11 cellular contexts compared by ENCODE assay signal in the genomic region with DNA sequence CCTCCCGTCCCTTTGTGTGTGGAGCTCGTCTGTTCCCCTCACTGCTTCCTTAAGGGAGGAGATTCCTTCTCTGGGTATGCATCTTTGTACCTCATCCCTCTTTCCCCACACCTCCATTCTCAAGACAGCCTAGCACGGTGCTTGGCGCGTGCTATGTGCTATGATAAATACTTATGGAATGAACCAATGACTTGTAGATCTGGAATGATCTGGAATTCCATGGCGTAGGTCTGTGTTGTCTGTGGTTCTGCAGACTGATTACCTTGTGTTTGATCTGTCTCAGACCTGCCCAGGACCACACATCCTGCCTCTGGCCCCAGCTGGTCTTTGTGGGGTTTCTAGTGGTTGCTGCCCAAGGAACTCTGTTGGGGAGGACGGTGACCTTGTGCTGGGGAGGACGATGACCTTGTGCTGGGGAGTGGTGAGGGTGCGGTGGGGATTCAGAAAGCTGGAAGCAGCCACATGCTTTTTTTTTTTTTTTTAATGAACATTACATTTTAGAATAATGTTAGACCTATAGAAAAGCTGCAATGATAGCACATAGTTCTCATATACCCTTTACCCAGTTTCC. TPM values are rescaled to one million over a fixed set of nuclear protein-coding genes. Genes with fewer than 3 reads are reported as not detected.
DNase-seq lines count a peak whose midpoint lies in the region; ATAC-seq and TF ChIP-seq lines count a peak whose summit lies in the region.
"Had no signal": no experiment of that assay in that cellular context is flagged by ENCODE, and none has a peak within 500 bp of the region (broad histone marks: within the 10 kb centered on the region; RNA-seq: fewer than 3 reads in every experiment).

No MANE protein-coding gene starts in this region.

- no peaks in the 10 kb centered on the region for H3K27me3 ChIP-seq in RWPE2 (ENCODE audit: insufficient read depth, poor library complexity, severe bottlenecking)
- no peaks in the 10 kb centered on the region for H3K27me3 ChIP-seq in fibroblast of lung (ENCODE audit: control insufficient read depth, insufficient read depth, low read length)
- H3K27me3 ChIP-seq in spleen (replicated peaks in 1 of 7): peaks cover 0 to 5% (median 0%) of the 10 kb centered on the region in 7 donors
- no peaks in the 10 kb centered on the region for H3K27me3 ChIP-seq in prostate gland (replicated peaks; ENCODE audit: insufficient read depth)
- H3K27me3 ChIP-seq: tibial artery had no signal

- CTCF ChIA-PET in activated naive CD4-positive, alpha-beta T cell treated with anti-CD3 and anti-CD28 coated beads for 36 hours (lab: Charles Lee): interaction anchor here (0.6 to 1.4 kb wide), 3 partner anchors 68 to 186 kb away, joined by 3 to 6 read pairs (median 4); no protein-coding TSS in a partner anchor
- CTCF ChIA-PET in activated naive CD4-positive, alpha-beta T cell treated with anti-CD3 and anti-CD28 coated beads, Interleukin-2, amount 10 ng/mL, durations not matched to agents 7 days and 5 days (lab: Charles Lee): interaction anchor here (0.8 to 4.9 kb wide), 6 partner anchors 8 to 187 kb away, joined by 3 to 51 read pairs (median 4); a partner anchor contains a TSS

- ATAC-seq in RWPE2 (ENCODE audit: low read depth) (peak; percentile 89), HG03432 (IDR thresholded peaks at IDR 0.05; ENCODE audit: unreplicated experiment) (no peak)

- H3K27me3 Mint-ChIP-seq in activated naive CD4-positive, alpha-beta T cell treated with anti-CD3 and anti-CD28 coated beads for 36 hours (ENCODE audit: low read depth): no peaks in the 10 kb centered on the region
- peaks cover 20% of the 10 kb centered on the region for H3K27me3 Mint-ChIP-seq in activated naive CD4-positive, alpha-beta T cell treated with anti-CD3 and anti-CD28 coated beads, Interleukin-2, amount 10 ng/mL, durations not matched to agents 7 days and 5 days

- H3K4me3 Mint-ChIP-seq in activated naive CD4-positive, alpha-beta T cell treated with anti-CD3 and anti-CD28 coated beads for 36 hours: no peak overlapping the region
- H3K4me3 Mint-ChIP-seq in activated naive CD4-positive, alpha-beta T cell treated with anti-CD3 and anti-CD28 coated beads, Interleukin-2, amount 10 ng/mL, durations not matched to agents 7 days and 5 days: no peak overlapping the region

- no peak for DNase-seq in activated naive CD4-positive, alpha-beta T cell treated with anti-CD3 and anti-CD28 coated beads for 36 hours
- no peak for DNase-seq in activated naive CD4-positive, alpha-beta T cell treated with anti-CD3 and anti-CD28 coated beads, Interleukin-2, amount 10 ng/mL, durations not matched to agents 7 days and 5 days
- DNase-seq in RWPE2 (ENCODE audit: low spot score) (no peak), fibroblast of lung (ENCODE audit: low read depth in 2 of 2) (peak; percentile 48 to 98), spleen (no peak), prostate gland (ENCODE audit: low spot score) (no peak), amygdala (lab: John Stamatoyannopoulos, UW) (no peak)
- DNase-seq: effector memory CD4-positive, alpha-beta T cell; tibial artery had no signal

- peaks cover 15% of the 10 kb centered on the region for H3K4me1 Mint-ChIP-seq in activated naive CD4-positive, alpha-beta T cell treated with anti-CD3 and anti-CD28 coated beads for 36 hours (ENCODE audit: low read depth)
- H3K4me1 Mint-ChIP-seq in activated naive CD4-positive, alpha-beta T cell treated with anti-CD3 and anti-CD28 coated beads, Interleukin-2, amount 10 ng/mL, durations not matched to agents 7 days and 5 days: peaks cover 20% of the 10 kb centered on the region

- H3K9me3 Mint-ChIP-seq in activated naive CD4-positive, alpha-beta T cell treated with anti-CD3 and anti-CD28 coated beads for 36 hours: no peaks in the 10 kb centered on the region
- H3K9me3 Mint-ChIP-seq in activated naive CD4-positive, alpha-beta T cell treated with anti-CD3 and anti-CD28 coated beads, Interleukin-2, amount 10 ng/mL, durations not matched to agents 7 days and 5 days: no peaks in the 10 kb centered on the region

- no peak overlapping the region for H3K9ac ChIP-seq in fibroblast of lung (ENCODE audit: insufficient read depth, low read length)

- H3K4me2 ChIP-seq in fibroblast of lung (ENCODE audit: extremely low read depth, insufficient read depth, low read length): peak overlapping the region; percentile 15

- 74 to 85% (median 84%) methylated on average over 9 of the region's 9 CpGs for WGBS in spleen, 5 donors
- 85% methylated on average over 9 of the region's 9 CpGs for WGBS in prostate gland

- intact Hi-C loops in activated naive CD4-positive, alpha-beta T cell treated with anti-CD3 and anti-CD28 coated beads for 36 hours (cut with micrococcal nuclease): no loop called here
- intact Hi-C loops in spleen (cut with DNase I; ENCODE audit: low total_unique reads) (loop anchor here (10.0 kb wide), 1 partner anchor 185 kb away; no protein-coding TSS in a partner anchor), prostate gland (cut with DNase I) (loop anchor here (10.0 kb wide), 1 partner anchor 175 kb away; a partner anchor contains a TSS)

- H3K9me3 ChIP-seq in RWPE2 (ENCODE audit: severe bottlenecking) (no peaks in the 10 kb centered on the region), fibroblast of lung (ENCODE audit: control insufficient read depth, insufficient read depth, low read depth, low read length) (no peaks in the 10 kb centered on the region), spleen (no peaks in the 10 kb centered on the region), prostate gland (no peaks in the 10 kb centered on the region)
- H3K9me3 ChIP-seq: tibial artery had no signal

- peak overlapping the region; percentile 59 for H3K27ac ChIP-seq in RWPE2 (ENCODE audit: poor library complexity, severe bottlenecking)
- no peak overlapping the region for H3K27ac ChIP-seq in fibroblast of lung (ENCODE audit: insufficient read depth, low read length)
- H3K27ac ChIP-seq in spleen: peak overlapping the region in 6 of 8 donors; percentile 63 to 81 (median 72)
- H3K27ac ChIP-seq in prostate gland: no peak overlapping the region

- no peak overlapping the region for H2AFZ ChIP-seq in fibroblast of lung (ENCODE audit: low read length)

- H3K4me3 ChIP-seq in RWPE2 (ENCODE audit: severe bottlenecking): no peak overlapping the region
- no peak overlapping the region for H3K4me3 ChIP-seq in fibroblast of lung (replicated peaks in 1 of 4; ENCODE audit: control extremely low read depth in 1 of 4, insufficient read depth in 1 of 4, low read depth in 3 of 4, low read length in 4 of 4)
- H3K4me3 ChIP-seq in spleen: no peak overlapping the region
- H3K4me3 ChIP-seq in prostate gland: no peak overlapping the region
- H3K4me3 ChIP-seq: lung, tibial artery had no signal

- H4K20me1 ChIP-seq in fibroblast of lung (ENCODE audit: control insufficient read depth, extremely low read depth, insufficient read depth, low read length): no peaks in the 10 kb centered on the region

- H3K36me3 Mint-ChIP-seq in activated naive CD4-positive, alpha-beta T cell treated with anti-CD3 and anti-CD28 coated beads for 36 hours (ENCODE audit: low read depth): no peaks in the 10 kb centered on the region
- H3K36me3 Mint-ChIP-seq in activated naive CD4-positive, alpha-beta T cell treated with anti-CD3 and anti-CD28 coated beads, Interleukin-2, amount 10 ng/mL, durations not matched to agents 7 days and 5 days: no peaks in the 10 kb centered on the region

- TF ChIP-seq POLR2A in spleen (IDR thresholded peaks at IDR 0.05) (no peak), prostate gland (IDR thresholded peaks at IDR 0.05) (no peak)

- peak overlapping the region; percentile 17 for H3K27ac Mint-ChIP-seq in activated naive CD4-positive, alpha-beta T cell treated with anti-CD3 and anti-CD28 coated beads for 36 hours
- no peak overlapping the region for H3K27ac Mint-ChIP-seq in activated naive CD4-positive, alpha-beta T cell treated with anti-CD3 and anti-CD28 coated beads, Interleukin-2, amount 10 ng/mL, durations not matched to agents 7 days and 5 days

- TF ChIP-seq CTCF in RWPE2 (IDR thresholded peaks at IDR 0.05; ENCODE audit: poor library complexity, severe bottlenecking) (no peak), fibroblast of lung (conservative IDR thresholded peaks at IDR 0.05 in 1 of 2, IDR thresholded peaks at IDR 0.05 in 1 of 2; ENCODE audit: low read depth in 1 of 2, low read length in 2 of 2) (no peak), spleen (IDR thresholded peaks at IDR 0.05 in 8 of 11, conservative IDR thresholded peaks at IDR 0.05 in 3 of 11) (no peak), prostate gland (IDR thresholded peaks at IDR 0.05) (no peak)

- H3K36me3 ChIP-seq in RWPE2 (ENCODE audit: low read depth) (no peaks in the 10 kb centered on the region), fibroblast of lung (ENCODE audit: control insufficient read depth, insufficient read depth, low read length) (no peaks in the 10 kb centered on the region), spleen (no peaks in the 10 kb centered on the region), prostate gland (no peaks in the 10 kb centered on the region)
- H3K36me3 ChIP-seq: tibial artery had no signal

- H3K4me1 ChIP-seq in RWPE2 (ENCODE audit: insufficient read depth, poor library complexity, severe bottlenecking) (peaks cover 17% of the 10 kb centered on the region), fibroblast of lung (ENCODE audit: control insufficient read depth, extremely low read depth, insufficient read depth, low read length) (peaks cover 4% of the 10 kb centered on the region), spleen (peaks cover 19 to 57% (median 46%) of the 10 kb centered on the region in 6 donors), prostate gland (replicated peaks) (no peaks in the 10 kb centered on the region)

- H3K79me2 ChIP-seq in fibroblast of lung (ENCODE audit: control insufficient read depth, insufficient read depth, low read length): no peaks in the 10 kb centered on the region

RNA-seq across cellular contexts. Expression of a gene that starts 33.5 kb away (rescaled TPM):
- total RNA-seq in activated naive CD4-positive, alpha-beta T cell treated with anti-CD3 and anti-CD28 coated beads for 36 hours: 1 to 10 TPM; 1.4 to 1.9 TPM
- total RNA-seq in fibroblast of lung (0.33 and 0.51 TPM in 2 replicates), spleen (under 1 TPM in 4 of 7 donors, not detected in 3; 0.17 to 0.97 (median 0.74) TPM), prostate gland (1 to 10 TPM; 2.9 to 4.0 TPM)
- polyA plus RNA-seq in fibroblast of lung (1.8 and 4.1 TPM in 2 replicates), spleen (under 1 TPM; 0.37 to 0.53 (median 0.51) TPM)
- polyA plus RNA-seq in fibroblast of lung (2012): 2.4 and 7.6 TPM in 2 replicates
- 6.4 and 8.2 TPM in 2 replicates for polyA minus RNA-seq in fibroblast of lung (ENCODE audit: low replicate concordance)

Comparison
In these comparisons a context has a peak if more than half of its experiments do, and no peak if none do; other contexts are left out.
1. DNase-seq: peak in fibroblast of lung (2 of 2); none in activated naive CD4-positive, alpha-beta T cell treated with anti-CD3 and anti-CD28 coated beads for 36 hours (single experiment), activated naive CD4-positive, alpha-beta T cell treated with anti-CD3 and anti-CD28 coated beads, Interleukin-2, amount 10 ng/mL, durations not matched to agents 7 days and 5 days (single experiment), RWPE2 (single experiment), spleen (single experiment), prostate gland (single experiment) and amygdala (0 of 56).
2. H3K27ac ChIP-seq: peak in RWPE2 (single experiment) and spleen (6 of 8); none in fibroblast of lung (single experiment) and prostate gland (0 of 2).